In the genomic region with DNA sequence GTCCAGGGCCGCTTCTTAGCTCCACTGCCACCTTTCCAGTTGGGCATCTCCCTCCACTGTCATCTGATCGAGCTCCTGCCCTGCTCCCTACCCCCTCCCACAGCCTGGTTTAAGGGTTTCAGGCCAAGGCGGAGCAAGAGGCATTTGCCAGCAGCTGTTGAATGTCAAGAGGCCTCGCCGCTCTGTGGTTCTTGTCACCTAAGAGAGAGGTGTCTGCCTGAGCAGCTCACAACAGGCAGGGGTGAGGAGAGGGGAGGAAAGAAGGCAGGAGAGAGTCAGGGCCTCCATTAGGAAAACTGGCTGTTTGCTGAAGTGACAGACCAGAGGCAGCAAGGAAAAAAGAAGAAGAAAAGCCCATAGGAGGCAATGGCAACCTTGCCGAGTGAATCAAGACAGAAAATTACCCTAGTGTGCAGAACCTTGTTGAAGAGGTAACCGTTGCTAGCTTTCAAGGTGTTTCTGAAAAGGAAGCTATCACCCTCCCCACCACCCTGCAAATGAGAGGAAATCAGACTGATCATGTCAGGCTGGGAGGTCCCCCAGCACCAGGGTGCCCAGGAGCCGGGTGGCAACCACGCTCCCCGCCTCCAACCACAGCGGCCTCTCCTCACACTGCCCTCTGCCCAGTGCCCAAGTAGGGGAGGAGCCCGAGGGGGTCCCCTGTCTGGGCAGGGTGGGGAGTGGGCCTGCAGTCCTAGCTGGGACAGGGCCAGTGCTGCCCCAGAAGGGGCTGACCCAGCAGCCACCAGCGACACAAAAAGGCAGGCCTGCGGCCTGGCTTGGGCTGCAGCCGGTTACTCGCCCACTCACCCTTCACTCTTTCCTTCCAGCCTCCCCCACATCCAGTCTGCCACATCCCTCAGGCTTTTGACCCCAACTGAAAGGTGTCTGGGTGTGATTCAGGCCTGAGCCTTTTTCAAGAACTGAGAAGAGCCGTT, we compare ENCODE assay signal across 9 cellular contexts. TPM values are rescaled to one million over a fixed set of nuclear protein-coding genes. Genes with fewer than 3 reads are reported as not detected.
DNase-seq lines count a peak whose midpoint lies in the region; ATAC-seq and TF ChIP-seq lines count a peak whose summit lies in the region.
"Had no signal": no experiment of that assay in that cellular context is flagged by ENCODE, and none has a peak within 500 bp of the region (broad histone marks: within the 10 kb centered on the region; RNA-seq: fewer than 3 reads in every experiment).

No MANE protein-coding gene starts in this region.

- H3K9ac ChIP-seq in BLaER1 treated with 17β-estradiol and CSF1 and Interleukin-3, amounts not matched to agents 10 nM and 100 nM = no peak overlapping the region
- no peak overlapping the region for H3K9ac ChIP-seq in HUES48 (ENCODE audit: low read depth, low read length)

- no peak for DNase-seq in activated T-helper 2 cell treated with anti-CD3 and anti-CD28 coated beads, Interferon-gamma antibody, Interleukin-2, Interleukin-4, amounts not matched to agents 10 μg/mL and 5 μg/mL and 100 μg/mL, durations not matched to agents 14 hours and 24 hours and 36 hours (ENCODE audit: low spot score)
- DNase-seq in naive B cell (no peak), kidney glomerular epithelial cell (lab: John Stamatoyannopoulos, UW) (no peak), osteocyte (ENCODE audit: extremely low spot score, unreplicated experiment) (no peak)
- DNase-seq: KG1 had no signal

- intact Hi-C loops in activated T-helper 2 cell treated with anti-CD3 and anti-CD28 coated beads, Interferon-gamma antibody, Interleukin-2, Interleukin-4, amounts not matched to agents 10 μg/mL and 5 μg/mL and 100 μg/mL, durations not matched to agents 14 hours and 24 hours and 36 hours (cut with micrococcal nuclease) = loop anchor here (1.0 to 5.0 kb wide), 7 partner anchors 13 to 771 kb away; no protein-coding TSS in a partner anchor

- peak overlapping the region; percentile 60 to 87 (median 77); a peak in 20 of 22 replicates for H3K4me2 ChIP-seq in BLaER1 treated with 17β-estradiol and CSF1 and Interleukin-3, amounts not matched to agents 10 nM and 100 nM

- no peak overlapping the region for H3K4me3 ChIP-seq in BLaER1 treated with 17β-estradiol and CSF1 and Interleukin-3, amounts not matched to agents 10 nM and 100 nM
- H3K4me3 ChIP-seq in HUES48 (ENCODE audit: low read depth, low read length) = peak overlapping the region; percentile 37; the same call in 1 of the 2 replicates

- no peak overlapping the region for H3K27ac ChIP-seq in BLaER1 treated with 17β-estradiol and CSF1 and Interleukin-3, amounts not matched to agents 10 nM and 100 nM
- H3K27ac ChIP-seq in HUES48 (ENCODE audit: low read depth, low read length) = no peak overlapping the region

- H3K27ac Mint-ChIP-seq in activated T-helper 2 cell treated with anti-CD3 and anti-CD28 coated beads, Interferon-gamma antibody, Interleukin-2, Interleukin-4, amounts not matched to agents 10 μg/mL and 5 μg/mL and 100 μg/mL, durations not matched to agents 14 hours and 24 hours and 36 hours = peak overlapping the region; percentile 94
- H3K27ac Mint-ChIP-seq in naive B cell (peak overlapping the region in 2 of 6 donors; percentile 14 to 90), osteocyte (ENCODE audit: unreplicated experiment) (no peak overlapping the region)

- H3K27me3 ChIP-seq in BLaER1 treated with 17β-estradiol and CSF1 and Interleukin-3, amounts not matched to agents 10 nM and 100 nM = peaks cover 35 to 65% (median 56%) of the 10 kb centered on the region in 11 experiments
- H3K27me3 ChIP-seq in HUES48 (ENCODE audit: control insufficient read depth, insufficient read depth, low read length) = peaks cover 100% of the 10 kb centered on the region

- H3K36me3 Mint-ChIP-seq in activated T-helper 2 cell treated with anti-CD3 and anti-CD28 coated beads, Interferon-gamma antibody, Interleukin-2, Interleukin-4, amounts not matched to agents 10 μg/mL and 5 μg/mL and 100 μg/mL, durations not matched to agents 14 hours and 24 hours and 36 hours (ENCODE audit: low read depth) = peaks cover 98% of the 10 kb centered on the region
- H3K36me3 Mint-ChIP-seq in naive B cell (peaks cover 7 to 16% of the 10 kb centered on the region in 2 donors), osteocyte (ENCODE audit: unreplicated experiment) (no peaks in the 10 kb centered on the region)

- no peaks in the 10 kb centered on the region for H3K36me3 ChIP-seq in BLaER1 treated with 17β-estradiol and CSF1 and Interleukin-3, amounts not matched to agents 10 nM and 100 nM
- H3K36me3 ChIP-seq in HUES48 (ENCODE audit: control insufficient read depth, insufficient read depth, low read length) = no peaks in the 10 kb centered on the region

- no peaks in the 10 kb centered on the region for H3K9me3 Mint-ChIP-seq in activated T-helper 2 cell treated with anti-CD3 and anti-CD28 coated beads, Interferon-gamma antibody, Interleukin-2, Interleukin-4, amounts not matched to agents 10 μg/mL and 5 μg/mL and 100 μg/mL, durations not matched to agents 14 hours and 24 hours and 36 hours
- H3K9me3 Mint-ChIP-seq in naive B cell (peaks cover 0 to 3% (median 0%) of the 10 kb centered on the region in 7 donors), osteocyte (ENCODE audit: unreplicated experiment) (no peaks in the 10 kb centered on the region)

- H3K4me3 Mint-ChIP-seq in activated T-helper 2 cell treated with anti-CD3 and anti-CD28 coated beads, Interferon-gamma antibody, Interleukin-2, Interleukin-4, amounts not matched to agents 10 μg/mL and 5 μg/mL and 100 μg/mL, durations not matched to agents 14 hours and 24 hours and 36 hours (ENCODE audit: low read depth) = peak overlapping the region; percentile 92
- H3K4me3 Mint-ChIP-seq in naive B cell (peak overlapping the region in 5 of 8 donors; percentile 52 to 90 (median 85)), osteocyte (ENCODE audit: unreplicated experiment) (no peak overlapping the region)

- no peaks in the 10 kb centered on the region for H3K9me3 ChIP-seq in BLaER1 treated with 17β-estradiol and CSF1 and Interleukin-3, amounts not matched to agents 10 nM and 100 nM (replicated peaks in 1 of 11)
- no peaks in the 10 kb centered on the region for H3K9me3 ChIP-seq in HUES48 (ENCODE audit: control insufficient read depth, insufficient read depth, low read length)

- ATAC-seq in naive B cell (ENCODE audit: low read depth in 2 of 2) = no peak
- ATAC-seq in HG03095 (IDR thresholded peaks at IDR 0.05; ENCODE audit: unreplicated experiment) = no peak
- no peak for ATAC-seq in HG02759 (IDR thresholded peaks at IDR 0.05; ENCODE audit: unreplicated experiment)

- TF ChIP-seq CTCF in osteocyte (IDR thresholded peaks at IDR 0.05) = no peak

- H3K4me1 Mint-ChIP-seq in activated T-helper 2 cell treated with anti-CD3 and anti-CD28 coated beads, Interferon-gamma antibody, Interleukin-2, Interleukin-4, amounts not matched to agents 10 μg/mL and 5 μg/mL and 100 μg/mL, durations not matched to agents 14 hours and 24 hours and 36 hours (ENCODE audit: low read depth) = peaks cover 62% of the 10 kb centered on the region
- peaks cover 19 to 37% (median 30%) of the 10 kb centered on the region in 3 donors for H3K4me1 Mint-ChIP-seq in naive B cell
- H3K4me1 Mint-ChIP-seq in osteocyte (ENCODE audit: unreplicated experiment) = peaks cover 2% of the 10 kb centered on the region

- H3K27me3 Mint-ChIP-seq in activated T-helper 2 cell treated with anti-CD3 and anti-CD28 coated beads, Interferon-gamma antibody, Interleukin-2, Interleukin-4, amounts not matched to agents 10 μg/mL and 5 μg/mL and 100 μg/mL, durations not matched to agents 14 hours and 24 hours and 36 hours (ENCODE audit: low read depth) = no peaks in the 10 kb centered on the region
- H3K27me3 Mint-ChIP-seq in naive B cell (peaks cover 69 to 87% (median 84%) of the 10 kb centered on the region in 3 donors), osteocyte (ENCODE audit: unreplicated experiment) (peaks cover 90% of the 10 kb centered on the region)

- peaks cover 0 to 15% (median 0%) of the 10 kb centered on the region in 11 experiments; a peak in 4 of 22 replicates for H4K20me1 ChIP-seq in BLaER1 treated with 17β-estradiol and CSF1 and Interleukin-3, amounts not matched to agents 10 nM and 100 nM

- peaks cover 16 to 33% (median 25%) of the 10 kb centered on the region in 10 experiments for H3K4me1 ChIP-seq in BLaER1 treated with 17β-estradiol and CSF1 and Interleukin-3, amounts not matched to agents 10 nM and 100 nM
- peaks cover 97% of the 10 kb centered on the region for H3K4me1 ChIP-seq in HUES48 (ENCODE audit: control insufficient read depth, insufficient read depth, low read length)

RNA-seq across cellular contexts. Expression of a gene that starts 7.1 kb away (rescaled TPM):
- total RNA-seq in activated T-helper 2 cell treated with anti-CD3 and anti-CD28 coated beads, Interferon-gamma antibody, Interleukin-2, Interleukin-4, amounts not matched to agents 10 μg/mL and 5 μg/mL and 100 μg/mL, durations not matched to agents 14 hours and 24 hours and 36 hours = 281 and 293 TPM in 2 replicates
- under 1 TPM in 3 of 6 donors, not detected in 3; 0.12 to 0.26 (median 0.14) TPM for polyA plus RNA-seq in naive B cell (ENCODE audit: low read depth in 6 of 6)
- total RNA-seq in osteocyte = not detected in 2 replicates

Comparison
In these comparisons a context has a peak if more than half of its experiments do, and no peak if none do; other contexts are left out.
1. RNA of a gene that starts 7.1 kb away (total RNA-seq): 281 to 293 TPM in activated T-helper 2 cell treated with anti-CD3 and anti-CD28 coated beads, Interferon-gamma antibody, Interleukin-2, Interleukin-4, amounts not matched to agents 10 μg/mL and 5 μg/mL and 100 μg/mL, durations not matched to agents 14 hours and 24 hours and 36 hours; not detected in osteocyte; every median in the first group is over 100 times any median in the second.